Comparison of ENCODE assay signal across 19 cellular contexts in the genomic region with DNA sequence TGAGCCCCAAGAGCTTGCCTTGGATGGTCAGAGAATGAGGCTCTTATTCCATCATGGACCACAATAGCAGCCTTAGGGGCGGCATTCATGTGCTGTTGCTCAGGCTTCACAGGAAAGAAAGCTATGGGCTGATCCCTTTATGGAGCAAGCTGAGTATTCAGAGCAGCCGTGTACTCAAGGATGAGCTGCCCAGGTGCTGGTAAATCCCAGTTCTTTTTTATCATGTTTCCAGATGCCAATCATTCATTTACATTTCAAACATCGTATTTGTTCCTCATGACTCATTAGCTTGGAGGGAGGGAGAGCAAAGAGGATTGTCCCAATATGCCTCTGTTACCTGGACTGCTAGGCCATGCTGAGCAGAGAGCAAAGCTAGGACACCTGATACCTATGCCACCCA.
DNase-seq lines count a peak whose midpoint lies in the region; ATAC-seq, FAIRE-seq and TF ChIP-seq lines count a peak whose summit lies in the region.
"Had no signal": no experiment of that assay in that cellular context is flagged by ENCODE, and none has a peak within 500 bp of the region (broad histone marks: within the 10 kb centered on the region; RNA-seq: fewer than 3 reads in every experiment).

No MANE protein-coding gene starts in this region.

- no peak overlapping the region for H3K4me2 ChIP-seq in mammary epithelial cell (ENCODE audit: insufficient read depth, low read depth, low read length)
- H3K4me2 ChIP-seq in H1 (ENCODE audit: insufficient read depth in 1 of 2, low read depth in 2 of 2, low read length in 2 of 2) = no peak overlapping the region

- H2BK120ac ChIP-seq in H1 (replicated peaks; ENCODE audit: low read depth, low read length) = no peak overlapping the region

- TF ChIP-seq EP300 in H1 (IDR thresholded peaks at IDR 0.05; ENCODE audit: borderline replicate concordance in 1 of 2, low read depth in 2 of 2, low read length in 2 of 2) = no peak

- H3K79me2 ChIP-seq in mammary epithelial cell (ENCODE audit: insufficient read depth, low read length) = no peaks in the 10 kb centered on the region
- H3K79me2 ChIP-seq in H1 (ENCODE audit: control insufficient read depth in 1 of 2, insufficient read depth in 2 of 2, low read length in 2 of 2) = no peaks in the 10 kb centered on the region

- no peak for ATAC-seq in stimulated activated naive B cell treated with anti-CD40 and anti-IgM and Interleukin-4, amounts not matched to agents 10 μg/mL and 1 μg/mL and 100 μg/mL, for 72 hours (replicated peaks)

- H3K23ac ChIP-seq in H1 (ENCODE audit: insufficient read length) = no peak overlapping the region

- POLR2A ChIA-PET in H1 (lab: Charles Lee; ENCODE audit: partially characterized antibody) = interaction anchor here (1.4 to 2.0 kb wide), 2 partner anchors 9 to 14 kb away, joined by 5 to 7 read pairs; no protein-coding TSS in a partner anchor

- no peak for FAIRE-seq in H1 (lab: Jason Lieb, UNC)
- FAIRE-seq: G401.6, GM12892 had no signal

- H2AFZ ChIP-seq in mammary epithelial cell (ENCODE audit: low read depth, low read length) = no peak overlapping the region
- H2AFZ ChIP-seq in H1 (ENCODE audit: low read length) = no peak overlapping the region

- H3K4me1 ChIP-seq in mammary epithelial cell (ENCODE audit: insufficient read depth, low read length) = peaks cover 9% of the 10 kb centered on the region
- H3K4me1 ChIP-seq in breast epithelium = no peaks in the 10 kb centered on the region
- peaks cover 0 to 6% (median 3%) of the 10 kb centered on the region in 4 experiments; a peak in 5 of 7 replicates for H3K4me1 ChIP-seq in H1 (replicated peaks in 1 of 4; ENCODE audit: control insufficient read depth in 3 of 4, insufficient read depth in 4 of 4, low read length in 3 of 4)

- H2AK5ac ChIP-seq in H1 (ENCODE audit: low read depth, low read length) = peak overlapping the region; percentile 40; the same call in 1 of the 2 replicates

- dilution Hi-C loops in mammary epithelial cell (cut with HindIII; ENCODE audit: low sequenced_read_pairs) = no loop called here

- no peaks in the 10 kb centered on the region; the same call in 1 of the 2 replicates for H3K79me1 ChIP-seq in H1 (ENCODE audit: low read depth, low read length)

- in situ Hi-C loops in mammary epithelial cell (cut with MboI; ENCODE audit: low sequenced_read_pairs in 2 of 2) = no loop called here

- WGBS in mammary epithelial cell (ENCODE audit: low coverage, missing lambda C conversion rate) = 65% methylated on average over 3 of the region's 3 CpGs
- 84% methylated on average over 3 of the region's 3 CpGs; no CpG with 5 or more reads in 1 of the 2 experiments for WGBS in H1 (ENCODE audit: extremely low coverage in 1 of 2, insufficient coverage in 1 of 2, insufficient read length in 1 of 2, insufficient replicate concordance in 2 of 2, low coverage in 1 of 2, low lambda C conversion rate in 2 of 2, missing lambda C conversion rate in 1 of 2), 2 experiments

- H3K18ac ChIP-seq in H1 (ENCODE audit: extremely low read depth, low read length) = no peak overlapping the region

- H3K27ac Mint-ChIP-seq in stimulated activated naive B cell treated with anti-CD40 and anti-IgM and Interleukin-4, amounts not matched to agents 10 μg/mL and 1 μg/mL and 100 μg/mL, for 72 hours = peak overlapping the region; percentile 42
- H3K27ac Mint-ChIP-seq: CD4-positive, alpha-beta memory T cell had no signal

- no peak overlapping the region for H3K4me3 Mint-ChIP-seq in stimulated activated naive B cell treated with anti-CD40 and anti-IgM and Interleukin-4, amounts not matched to agents 10 μg/mL and 1 μg/mL and 100 μg/mL, for 72 hours
- H3K4me3 Mint-ChIP-seq: CD4-positive, alpha-beta memory T cell had no signal

- peak overlapping the region; percentile 41 for H4K91ac ChIP-seq in H1 (replicated peaks; ENCODE audit: insufficient read length, low read length)

- H3K4me3 ChIP-seq in mammary epithelial cell (replicated peaks in 1 of 3; ENCODE audit: insufficient read depth in 1 of 3, low read depth in 2 of 3, low read length in 3 of 3) (no peak overlapping the region), breast epithelium (no peak overlapping the region), H1 (ENCODE audit: extremely low read depth in 1 of 4, insufficient read depth in 2 of 4, low read depth in 3 of 4, low read length in 4 of 4) (no peak overlapping the region)

- peaks cover 6 to 21% of the 10 kb centered on the region in 2 donors for H3K27me3 Mint-ChIP-seq in stimulated activated naive B cell treated with anti-CD40 and anti-IgM and Interleukin-4, amounts not matched to agents 10 μg/mL and 1 μg/mL and 100 μg/mL, for 72 hours
- H3K27me3 Mint-ChIP-seq: CD4-positive, alpha-beta memory T cell had no signal

- H4K20me1 ChIP-seq in mammary epithelial cell (ENCODE audit: insufficient read depth, low read length) = no peaks in the 10 kb centered on the region
- no peaks in the 10 kb centered on the region for H4K20me1 ChIP-seq in H1 (replicated peaks in 1 of 2; ENCODE audit: control insufficient read depth in 1 of 2, insufficient read depth in 2 of 2, low read length in 2 of 2)

- H3K9ac ChIP-seq in mammary epithelial cell (ENCODE audit: insufficient read depth, low read length) = no peak overlapping the region
- no peak overlapping the region for H3K9ac ChIP-seq in H1 (replicated peaks in 1 of 4; ENCODE audit: extremely low read depth in 1 of 4, low read depth in 3 of 4, low read length in 3 of 4)

- H2BK15ac ChIP-seq in H1 (ENCODE audit: low read length) = 0 out of 2 replicates have a peak overlapping the region, but pooled peaks have one; percentile 53

- H4K5ac ChIP-seq in H1 (ENCODE audit: insufficient read length, low read depth, low read length) = no peak overlapping the region

- no TSS peak for BruUV-seq in mammary epithelial cell (replicated peaks; lab: Mats Ljungman, UMichigan)

- H3K4me1 Mint-ChIP-seq in stimulated activated naive B cell treated with anti-CD40 and anti-IgM and Interleukin-4, amounts not matched to agents 10 μg/mL and 1 μg/mL and 100 μg/mL, for 72 hours = peaks cover 2 to 11% of the 10 kb centered on the region in 2 donors
- H3K4me1 Mint-ChIP-seq: CD4-positive, alpha-beta memory T cell had no signal

- H3K27me3 ChIP-seq in mammary epithelial cell (ENCODE audit: insufficient read depth, low read length) = no peaks in the 10 kb centered on the region
- no peaks in the 10 kb centered on the region for H3K27me3 ChIP-seq in breast epithelium
- no peaks in the 10 kb centered on the region for H3K27me3 ChIP-seq in H1 (replicated peaks in 1 of 4; ENCODE audit: control insufficient read depth in 3 of 4, extremely low read depth in 1 of 4, insufficient read depth in 3 of 4, low read length in 3 of 4)

- H4K8ac ChIP-seq in H1 (ENCODE audit: extremely low read depth, insufficient read depth, low read length) = no peak overlapping the region

- no peak overlapping the region for H3K27ac ChIP-seq in mammary epithelial cell (ENCODE audit: insufficient read depth, low read depth, low read length)
- H3K27ac ChIP-seq in breast epithelium = no peak overlapping the region
- no peak overlapping the region for H3K27ac ChIP-seq in H1 (ENCODE audit: low read depth, low read length)

- H3K9me3 Mint-ChIP-seq in stimulated activated naive B cell treated with anti-CD40 and anti-IgM and Interleukin-4, amounts not matched to agents 10 μg/mL and 1 μg/mL and 100 μg/mL, for 72 hours = peaks cover 8 to 9% of the 10 kb centered on the region in 2 donors

- DNase-seq in mammary epithelial cell (peak; percentile 3), breast epithelium (ENCODE audit: low spot score in 2 of 2) (no peak), H1 (ENCODE audit: low read depth in 1 of 2, low spot score in 2 of 2) (no peak), kidney tubule cell (ENCODE audit: low spot score) (peak; percentile 71), NCI-H446 treated with DMSO at 0.1 percent for 48 hours (lab: John Stamatoyannopoulos, UW) (no peak), middle frontal gyrus (ENCODE audit: extremely low spot score, low spot score) (no peak), erythroblast (lab: John Stamatoyannopoulos, UW) (no peak)
- DNase-seq in stimulated activated naive B cell treated with anti-CD40 and anti-IgM and Interleukin-4, amounts not matched to agents 10 μg/mL and 1 μg/mL and 100 μg/mL, for 72 hours = no peak
- DNase-seq: C1 segment of cervical spinal cord; Calu3; CD4-positive, alpha-beta memory T cell; COR-L47; DMS53; DMS79 treated with DMSO at 0.1 percent for 48 hours; GOT3; H7; HCEC 1CT had no signal

- TF ChIP-seq CTCF in mammary epithelial cell (conservative IDR thresholded peaks at IDR 0.05 in 1 of 2, IDR thresholded peaks at IDR 0.05 in 1 of 2; ENCODE audit: extremely low read depth in 1 of 2, insufficient read depth in 1 of 2, low read depth in 1 of 2, low read length in 2 of 2) (no peak), breast epithelium (IDR thresholded peaks at IDR 0.05) (no peak), H1 (IDR thresholded peaks at IDR 0.05; ENCODE audit: control extremely low read depth in 1 of 3, insufficient read depth in 1 of 3, low read depth in 1 of 3, low read length in 3 of 3) (no peak)

- peak overlapping the region; percentile 5; the same call in 1 of the 2 replicates for H2BK5ac ChIP-seq in H1 (ENCODE audit: low read depth, low read length)

- intact Hi-C loops in mammary epithelial cell (cut with micrococcal nuclease) (loop anchor here (10.0 kb wide), 1 partner anchor 262 kb away; no protein-coding TSS in a partner anchor), breast epithelium (cut with DNase I; ENCODE audit: low total_unique reads) (no loop called here)

- no peak overlapping the region for H3K56ac ChIP-seq in H1 (replicated peaks; ENCODE audit: insufficient read length, low read depth, low read length)

- H3K9me3 ChIP-seq in mammary epithelial cell (replicated peaks; ENCODE audit: insufficient read depth, low read length) = no peaks in the 10 kb centered on the region
- H3K9me3 ChIP-seq in breast epithelium = peaks cover 0 to 16% of the 10 kb centered on the region in 2 donors
- no peaks in the 10 kb centered on the region for H3K9me3 ChIP-seq in H1 (ENCODE audit: insufficient read depth in 2 of 2, low read depth in 1 of 2, low read length in 1 of 2)

- H2BK12ac ChIP-seq in H1 (ENCODE audit: low read depth, low read length) = no peak overlapping the region

- CTCF ChIA-PET in mammary epithelial cell (lab: Charles Lee; ENCODE audit: low non-redundant PET) (no interaction called here), H1 (lab: Charles Lee; ENCODE audit: partially characterized antibody) (interaction anchor here (1.5 to 1.6 kb wide), 2 partner anchors 61 to 76 kb away, joined by 3 read pairs; no protein-coding TSS in a partner anchor)

- H2BK20ac ChIP-seq in H1 (ENCODE audit: low read length) = no peak overlapping the region

- TF ChIP-seq POLR2A in breast epithelium (IDR thresholded peaks at IDR 0.05) (no peak), H1 (IDR thresholded peaks at IDR 0.05; ENCODE audit: control extremely low read depth in 1 of 2, low read depth in 2 of 2, low read length in 2 of 2) (no peak), erythroblast (IDR thresholded peaks at IDR 0.05; ENCODE audit: low read length) (no peak)

- H3K4ac ChIP-seq in H1 (replicated peaks; ENCODE audit: insufficient read length, low read depth, low read length) = no peak overlapping the region

- H3K36me3 ChIP-seq in mammary epithelial cell (ENCODE audit: insufficient read depth, low read length) (no peaks in the 10 kb centered on the region), breast epithelium (no peaks in the 10 kb centered on the region), H1 (ENCODE audit: control insufficient read depth in 2 of 4, insufficient read depth in 4 of 4, low read length in 3 of 4) (no peaks in the 10 kb centered on the region; a peak in 1 of 8 replicates)

- no peak overlapping the region for H3K14ac ChIP-seq in H1 (ENCODE audit: insufficient read length)

- no peak for TF ChIP-seq RAD21 in H1 (IDR thresholded peaks at IDR 0.05 in 1 of 2, conservative IDR thresholded peaks at IDR 0.05 in 1 of 2; ENCODE audit: low read depth in 2 of 2, low read length in 2 of 2)

- no peaks in the 10 kb centered on the region for H3K23me2 ChIP-seq in H1 (ENCODE audit: low read depth, low read length)

- no peaks in the 10 kb centered on the region for H3K36me3 Mint-ChIP-seq in stimulated activated naive B cell treated with anti-CD40 and anti-IgM and Interleukin-4, amounts not matched to agents 10 μg/mL and 1 μg/mL and 100 μg/mL, for 72 hours
- H3K36me3 Mint-ChIP-seq: CD4-positive, alpha-beta memory T cell had no signal

Comparison
In these comparisons a context has a peak if more than half of its experiments do, and no peak if none do; other contexts are left out.
1. DNase-seq: peak in mammary epithelial cell (single experiment) and kidney tubule cell (single experiment); none in breast epithelium (0 of 2), H1 (0 of 2), stimulated activated naive B cell treated with anti-CD40 and anti-IgM and Interleukin-4, amounts not matched to agents 10 μg/mL and 1 μg/mL and 100 μg/mL, for 72 hours (single experiment), NCI-H446 treated with DMSO at 0.1 percent for 48 hours (single experiment), middle frontal gyrus (single experiment) and erythroblast (0 of 2).